11 cellular contexts compared by ENCODE assay signal in the genomic region with DNA sequence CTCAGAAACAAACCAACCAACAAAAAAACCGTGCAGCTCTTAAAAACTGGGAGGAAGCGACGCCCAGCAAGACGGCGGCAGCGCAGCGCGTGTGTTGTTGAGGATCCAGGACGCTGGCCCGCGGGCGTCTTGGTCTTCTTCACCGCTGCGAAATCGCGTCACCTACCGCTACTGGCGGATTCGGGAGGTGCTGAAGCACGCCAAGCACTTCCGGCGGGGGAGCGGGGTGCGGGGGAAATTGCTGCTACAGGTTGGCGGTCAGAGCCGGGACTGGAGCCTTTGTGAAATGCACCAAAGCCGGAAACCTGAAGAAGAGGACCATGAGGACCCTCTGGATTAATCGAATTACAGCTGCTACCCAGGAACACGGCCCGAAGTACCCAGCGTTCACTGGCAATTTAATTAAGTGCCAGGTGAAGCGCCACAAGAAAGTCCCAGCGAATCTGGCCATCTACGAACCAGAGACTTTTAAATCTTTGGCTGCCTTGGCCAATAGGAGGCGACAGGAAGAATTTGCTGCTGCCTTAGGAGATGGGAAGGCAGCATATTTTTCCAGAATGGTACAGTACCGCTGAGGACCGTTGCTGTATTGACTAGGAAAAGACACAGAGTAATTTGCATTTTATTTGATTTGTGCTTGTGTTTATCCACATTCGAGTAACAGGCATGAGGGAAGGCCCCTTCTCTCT. TPM values are rescaled to one million over a fixed set of nuclear protein-coding genes. Genes with fewer than 3 reads are reported as not detected.
DNase-seq lines count a peak whose midpoint lies in the region; ATAC-seq and TF ChIP-seq lines count a peak whose summit lies in the region.
"Had no signal": no experiment of that assay in that cellular context is flagged by ENCODE, and none has a peak within 500 bp of the region (broad histone marks: within the 10 kb centered on the region; RNA-seq: fewer than 3 reads in every experiment).

No MANE protein-coding gene starts in this region.

- peak overlapping the region; percentile 16 for H3K4me3 Mint-ChIP-seq in activated naive CD8-positive, alpha-beta T cell treated with anti-CD3 and anti-CD28 coated beads, Interleukin-2, amount 10 ng/mL, durations not matched to agents 7 days and 5 days
- H3K4me3 Mint-ChIP-seq: stimulated activated effector memory CD8-positive, alpha-beta T cell treated with anti-CD3 and anti-CD28 coated beads, Interleukin-12 subunit alpha, Interleukin-12 subunit beta, amount 100 ng/mL, for 72 hours had no signal

- peaks cover 1% of the 10 kb centered on the region for H3K9me3 Mint-ChIP-seq in activated naive CD8-positive, alpha-beta T cell treated with anti-CD3 and anti-CD28 coated beads, Interleukin-2, amount 10 ng/mL, durations not matched to agents 7 days and 5 days
- H3K9me3 Mint-ChIP-seq: stimulated activated effector memory CD8-positive, alpha-beta T cell treated with anti-CD3 and anti-CD28 coated beads, Interleukin-12 subunit alpha, Interleukin-12 subunit beta, amount 100 ng/mL, for 72 hours had no signal

- no peaks in the 10 kb centered on the region for H3K4me1 ChIP-seq in ovary (ENCODE audit: insufficient read depth)

- H3K27ac Mint-ChIP-seq in activated naive CD8-positive, alpha-beta T cell treated with anti-CD3 and anti-CD28 coated beads, Interleukin-2, amount 10 ng/mL, durations not matched to agents 7 days and 5 days = peak overlapping the region; percentile 45
- H3K27ac Mint-ChIP-seq: stimulated activated effector memory CD8-positive, alpha-beta T cell treated with anti-CD3 and anti-CD28 coated beads, Interleukin-12 subunit alpha, Interleukin-12 subunit beta, amount 100 ng/mL, for 72 hours had no signal

- no peak for TF ChIP-seq CTCF in ovary (IDR thresholded peaks at IDR 0.05)

- DNase-seq in activated gamma-delta T cell (lab: John Stamatoyannopoulos, UW) = peak; percentile 9
- no peak for DNase-seq in activated gamma-delta T cell treated with Interleukin-2 at 50 U/mL for 16 hours
- DNase-seq in activated naive CD8-positive, alpha-beta T cell treated with anti-CD3 and anti-CD28 coated beads, Interleukin-2, amount 10 ng/mL, durations not matched to agents 7 days and 5 days = peak; percentile 52
- peak; percentile 64 for DNase-seq in islet precursor cell
- DNase-seq in stimulated activated naive CD4-positive, alpha-beta T cell treated with Interleukin-2 at 50 U/mL for 16 hours (lab: John Stamatoyannopoulos, UW) = peak; percentile 27
- DNase-seq in NCI-H69 (lab: John Stamatoyannopoulos, UW) = no peak
- no peak for DNase-seq in ovary
- DNase-seq: NCI-H1092, Peyer's patch had no signal

- intact Hi-C loops in ovary (cut with DNase I) = no loop called here

- no peaks in the 10 kb centered on the region for H3K36me3 ChIP-seq in ovary
- H3K36me3 ChIP-seq: Peyer's patch had no signal

- no peak overlapping the region for H3K4me3 ChIP-seq in ovary
- H3K4me3 ChIP-seq: Peyer's patch had no signal

- H3K4me1 Mint-ChIP-seq in activated naive CD8-positive, alpha-beta T cell treated with anti-CD3 and anti-CD28 coated beads, Interleukin-2, amount 10 ng/mL, durations not matched to agents 7 days and 5 days = peaks cover 6% of the 10 kb centered on the region

- ATAC-seq in activated naive CD8-positive, alpha-beta T cell treated with anti-CD3 and anti-CD28 coated beads, Interleukin-2, amount 10 ng/mL, durations not matched to agents 7 days and 5 days (ENCODE audit: low read depth) = no peak
- ATAC-seq in HG03432 (IDR thresholded peaks at IDR 0.05; ENCODE audit: unreplicated experiment) = no peak
- ATAC-seq: stimulated activated effector memory CD8-positive, alpha-beta T cell treated with anti-CD3 and anti-CD28 coated beads, Interleukin-12 subunit alpha, Interleukin-12 subunit beta, amount 100 ng/mL, for 72 hours had no signal

- H3K27me3 Mint-ChIP-seq in activated naive CD8-positive, alpha-beta T cell treated with anti-CD3 and anti-CD28 coated beads, Interleukin-2, amount 10 ng/mL, durations not matched to agents 7 days and 5 days = no peaks in the 10 kb centered on the region

- H3K9me3 ChIP-seq in ovary = no peaks in the 10 kb centered on the region
- H3K9me3 ChIP-seq: Peyer's patch had no signal

- no peak overlapping the region for H3K27ac ChIP-seq in ovary
- H3K27ac ChIP-seq: Peyer's patch had no signal

- no peaks in the 10 kb centered on the region for H3K27me3 ChIP-seq in ovary
- H3K27me3 ChIP-seq: Peyer's patch had no signal

- POLR2A ChIA-PET in activated naive CD8-positive, alpha-beta T cell treated with anti-CD3 and anti-CD28 coated beads, Interleukin-2, amount 10 ng/mL, durations not matched to agents 7 days and 5 days (lab: Charles Lee) = no interaction called here

- 36 to 55% (median 50%) methylated on average over 38 of the region's 38 CpGs for WGBS in ovary, 3 donors

- TF ChIP-seq EP300 in ovary (IDR thresholded peaks at IDR 0.05) = no peak

- TF ChIP-seq POLR2A in ovary (IDR thresholded peaks at IDR 0.05) = no peak

- no peaks in the 10 kb centered on the region for H3K36me3 Mint-ChIP-seq in activated naive CD8-positive, alpha-beta T cell treated with anti-CD3 and anti-CD28 coated beads, Interleukin-2, amount 10 ng/mL, durations not matched to agents 7 days and 5 days

RNA-seq across cellular contexts. Expression of gene RIPPLY3, which starts 11.9 kb away (rescaled TPM):
- not detected for total RNA-seq in activated naive CD8-positive, alpha-beta T cell treated with anti-CD3 and anti-CD28 coated beads, Interleukin-2, amount 10 ng/mL, durations not matched to agents 7 days and 5 days
- total RNA-seq in ovary = not detected
- not detected for polyA plus RNA-seq in ovary

RNA-seq across cellular contexts. Expression of gene HLCS, which starts 28.2 kb away (rescaled TPM):
- total RNA-seq in activated naive CD8-positive, alpha-beta T cell treated with anti-CD3 and anti-CD28 coated beads, Interleukin-2, amount 10 ng/mL, durations not matched to agents 7 days and 5 days = 10 to 100 TPM; 17.4 to 17.8 TPM
- total RNA-seq in ovary = 10 to 100 TPM in 6 of 7 donors, 1 to 10 TPM in 1; 8.8 to 20.3 (median 12.6) TPM
- polyA plus RNA-seq in ovary = 10 to 100 TPM in 1 of 2 donors, 1 to 10 TPM in 1; 4.0 to 12.4 TPM

Comparison
In these comparisons a context has a peak if more than half of its experiments do, and no peak if none do; other contexts are left out.
1. DNase-seq: peak in activated gamma-delta T cell (single experiment), activated naive CD8-positive, alpha-beta T cell treated with anti-CD3 and anti-CD28 coated beads, Interleukin-2, amount 10 ng/mL, durations not matched to agents 7 days and 5 days (single experiment), islet precursor cell (single experiment) and stimulated activated naive CD4-positive, alpha-beta T cell treated with Interleukin-2 at 50 U/mL for 16 hours (single experiment); none in activated gamma-delta T cell treated with Interleukin-2 at 50 U/mL for 16 hours (single experiment), NCI-H69 (single experiment) and ovary (0 of 5).